3 cellular contexts compared by ENCODE assay signal in the genomic region with DNA sequence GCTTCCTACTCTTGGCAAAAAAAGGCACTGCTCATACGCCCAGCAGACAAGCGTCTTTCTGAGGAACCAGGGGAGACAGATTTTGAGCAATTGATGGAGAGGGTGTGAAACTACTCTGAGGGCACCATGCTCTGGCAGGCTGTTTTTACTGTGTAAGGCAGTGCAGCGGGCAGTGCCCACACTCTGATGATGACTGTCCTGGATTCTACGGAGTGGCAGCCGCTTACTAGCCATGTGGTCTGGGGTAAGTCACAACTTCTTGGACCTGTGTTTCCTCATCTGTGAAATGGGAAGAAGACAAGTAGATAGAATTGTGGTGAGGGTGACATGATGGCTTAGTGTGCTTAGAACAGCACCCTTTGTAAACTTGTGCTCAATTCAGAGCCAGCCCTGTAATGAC.
TF ChIP-seq lines count a peak whose summit lies in the region.

No MANE protein-coding gene starts in this region.

TF ChIP-seq in liver, 16 proteins besides CTCF, POLR2A, EP300 and RAD21:
- TF ChIP-seq RXRA (IDR thresholded peaks at IDR 0.05), result no peak
- TF ChIP-seq EGR1 (IDR thresholded peaks at IDR 0.05; ENCODE audit: low read depth in 2 of 2), result no peak
- no peak for TF ChIP-seq FOXA1 (IDR thresholded peaks at IDR 0.05)
- TF ChIP-seq GABPA (IDR thresholded peaks at IDR 0.05 in 1 of 2, conservative IDR thresholded peaks at IDR 0.05 in 1 of 2), result no peak
- TF ChIP-seq JUND (IDR thresholded peaks at IDR 0.05), result no peak
- TF ChIP-seq, protein P1, sequence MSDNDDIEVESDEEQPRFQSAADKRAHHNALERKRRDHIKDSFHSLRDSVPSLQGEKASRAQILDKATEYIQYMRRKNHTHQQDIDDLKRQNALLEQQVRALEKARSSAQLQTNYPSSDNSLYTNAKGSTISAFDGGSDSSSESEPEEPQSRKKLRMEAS (IDR thresholded peaks at IDR 0.05), result no peak
- no peak for TF ChIP-seq TAF1 (conservative IDR thresholded peaks at IDR 0.05)
- TF ChIP-seq, protein P2, sequence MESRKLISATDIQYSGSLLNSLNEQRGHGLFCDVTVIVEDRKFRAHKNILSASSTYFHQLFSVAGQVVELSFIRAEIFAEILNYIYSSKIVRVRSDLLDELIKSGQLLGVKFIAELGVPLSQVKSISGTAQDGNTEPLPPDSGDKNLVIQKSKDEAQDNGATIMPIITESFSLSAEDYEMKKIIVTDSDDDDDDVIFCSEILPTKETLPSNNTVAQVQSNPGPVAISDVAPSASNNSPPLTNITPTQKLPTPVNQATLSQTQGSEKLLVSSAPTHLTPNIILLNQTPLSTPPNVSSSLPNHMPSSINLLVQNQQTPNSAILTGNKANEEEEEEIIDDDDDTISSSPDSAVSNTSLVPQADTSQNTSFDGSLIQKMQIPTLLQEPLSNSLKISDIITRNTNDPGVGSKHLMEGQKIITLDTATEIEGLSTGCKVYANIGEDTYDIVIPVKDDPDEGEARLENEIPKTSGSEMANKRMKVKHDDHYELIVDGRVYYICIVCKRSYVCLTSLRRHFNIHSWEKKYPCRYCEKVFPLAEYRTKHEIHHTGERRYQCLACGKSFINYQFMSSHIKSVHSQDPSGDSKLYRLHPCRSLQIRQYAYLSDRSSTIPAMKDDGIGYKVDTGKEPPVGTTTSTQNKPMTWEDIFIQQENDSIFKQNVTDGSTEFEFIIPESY (IDR thresholded peaks at IDR 0.05), result no peak
- TF ChIP-seq NR2F2 (IDR thresholded peaks at IDR 0.05), result no peak
- TF ChIP-seq, protein P3, sequence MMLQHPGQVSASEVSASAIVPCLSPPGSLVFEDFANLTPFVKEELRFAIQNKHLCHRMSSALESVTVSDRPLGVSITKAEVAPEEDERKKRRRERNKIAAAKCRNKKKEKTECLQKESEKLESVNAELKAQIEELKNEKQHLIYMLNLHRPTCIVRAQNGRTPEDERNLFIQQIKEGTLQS (IDR thresholded peaks at IDR 0.05), result no peak
- TF ChIP-seq HNF4G (IDR thresholded peaks at IDR 0.05), result no peak
- no peak for TF ChIP-seq SP1 (IDR thresholded peaks at IDR 0.05)
- TF ChIP-seq, protein P4, sequence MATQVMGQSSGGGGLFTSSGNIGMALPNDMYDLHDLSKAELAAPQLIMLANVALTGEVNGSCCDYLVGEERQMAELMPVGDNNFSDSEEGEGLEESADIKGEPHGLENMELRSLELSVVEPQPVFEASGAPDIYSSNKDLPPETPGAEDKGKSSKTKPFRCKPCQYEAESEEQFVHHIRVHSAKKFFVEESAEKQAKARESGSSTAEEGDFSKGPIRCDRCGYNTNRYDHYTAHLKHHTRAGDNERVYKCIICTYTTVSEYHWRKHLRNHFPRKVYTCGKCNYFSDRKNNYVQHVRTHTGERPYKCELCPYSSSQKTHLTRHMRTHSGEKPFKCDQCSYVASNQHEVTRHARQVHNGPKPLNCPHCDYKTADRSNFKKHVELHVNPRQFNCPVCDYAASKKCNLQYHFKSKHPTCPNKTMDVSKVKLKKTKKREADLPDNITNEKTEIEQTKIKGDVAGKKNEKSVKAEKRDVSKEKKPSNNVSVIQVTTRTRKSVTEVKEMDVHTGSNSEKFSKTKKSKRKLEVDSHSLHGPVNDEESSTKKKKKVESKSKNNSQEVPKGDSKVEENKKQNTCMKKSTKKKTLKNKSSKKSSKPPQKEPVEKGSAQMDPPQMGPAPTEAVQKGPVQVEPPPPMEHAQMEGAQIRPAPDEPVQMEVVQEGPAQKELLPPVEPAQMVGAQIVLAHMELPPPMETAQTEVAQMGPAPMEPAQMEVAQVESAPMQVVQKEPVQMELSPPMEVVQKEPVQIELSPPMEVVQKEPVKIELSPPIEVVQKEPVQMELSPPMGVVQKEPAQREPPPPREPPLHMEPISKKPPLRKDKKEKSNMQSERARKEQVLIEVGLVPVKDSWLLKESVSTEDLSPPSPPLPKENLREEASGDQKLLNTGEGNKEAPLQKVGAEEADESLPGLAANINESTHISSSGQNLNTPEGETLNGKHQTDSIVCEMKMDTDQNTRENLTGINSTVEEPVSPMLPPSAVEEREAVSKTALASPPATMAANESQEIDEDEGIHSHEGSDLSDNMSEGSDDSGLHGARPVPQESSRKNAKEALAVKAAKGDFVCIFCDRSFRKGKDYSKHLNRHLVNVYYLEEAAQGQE (IDR thresholded peaks at IDR 0.05), result no peak
- no peak for TF ChIP-seq YY1 (IDR thresholded peaks at IDR 0.05)
- TF ChIP-seq FOXA2 (IDR thresholded peaks at IDR 0.05), result no peak
- TF ChIP-seq HNF4A (conservative IDR thresholded peaks at IDR 0.05), result no peak

TF ChIP-seq in HepG2, 621 proteins besides CTCF, POLR2A, EP300 and RAD21 (continues in another document):
- TF ChIP-seq, protein P5, sequence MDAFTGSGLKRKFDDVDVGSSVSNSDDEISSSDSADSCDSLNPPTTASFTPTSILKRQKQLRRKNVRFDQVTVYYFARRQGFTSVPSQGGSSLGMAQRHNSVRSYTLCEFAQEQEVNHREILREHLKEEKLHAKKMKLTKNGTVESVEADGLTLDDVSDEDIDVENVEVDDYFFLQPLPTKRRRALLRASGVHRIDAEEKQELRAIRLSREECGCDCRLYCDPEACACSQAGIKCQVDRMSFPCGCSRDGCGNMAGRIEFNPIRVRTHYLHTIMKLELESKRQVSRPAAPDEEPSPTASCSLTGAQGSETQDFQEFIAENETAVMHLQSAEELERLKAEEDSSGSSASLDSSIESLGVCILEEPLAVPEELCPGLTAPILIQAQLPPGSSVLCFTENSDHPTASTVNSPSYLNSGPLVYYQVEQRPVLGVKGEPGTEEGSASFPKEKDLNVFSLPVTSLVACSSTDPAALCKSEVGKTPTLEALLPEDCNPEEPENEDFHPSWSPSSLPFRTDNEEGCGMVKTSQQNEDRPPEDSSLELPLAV (CRISPR knock-in tag; conservative IDR thresholded peaks at IDR 0.05; ENCODE audit: low read depth), result no peak
- TF ChIP-seq, protein P6, sequence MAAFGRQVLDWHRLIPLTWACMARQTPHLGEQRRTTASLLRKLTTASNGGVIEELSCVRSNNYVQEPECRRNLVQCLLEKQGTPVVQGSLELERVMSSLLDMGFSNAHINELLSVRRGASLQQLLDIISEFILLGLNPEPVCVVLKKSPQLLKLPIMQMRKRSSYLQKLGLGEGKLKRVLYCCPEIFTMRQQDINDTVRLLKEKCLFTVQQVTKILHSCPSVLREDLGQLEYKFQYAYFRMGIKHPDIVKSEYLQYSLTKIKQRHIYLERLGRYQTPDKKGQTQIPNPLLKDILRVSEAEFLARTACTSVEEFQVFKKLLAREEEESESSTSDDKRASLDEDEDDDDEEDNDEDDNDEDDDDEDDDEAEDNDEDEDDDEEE (CRISPR knock-in tag; IDR thresholded peaks at IDR 0.05), result no peak
- TF ChIP-seq ZBTB21 (CRISPR knock-in tag; IDR thresholded peaks at IDR 0.05) (no peak), YY1 (IDR thresholded peaks at IDR 0.05; ENCODE audit: insufficient read depth, insufficient replicate concordance, low read depth, low read length) (no peak), ZNF556 (CRISPR knock-in tag; IDR thresholded peaks at IDR 0.05; ENCODE audit: borderline replicate concordance) (no peak), NFKBIZ (CRISPR knock-in tag; IDR thresholded peaks at IDR 0.05) (no peak), SIN3B (IDR thresholded peaks at IDR 0.05; ENCODE audit: low read length) (no peak), SIX4 (CRISPR knock-in tag; IDR thresholded peaks at IDR 0.05) (no peak)
- TF ChIP-seq, protein P7, sequence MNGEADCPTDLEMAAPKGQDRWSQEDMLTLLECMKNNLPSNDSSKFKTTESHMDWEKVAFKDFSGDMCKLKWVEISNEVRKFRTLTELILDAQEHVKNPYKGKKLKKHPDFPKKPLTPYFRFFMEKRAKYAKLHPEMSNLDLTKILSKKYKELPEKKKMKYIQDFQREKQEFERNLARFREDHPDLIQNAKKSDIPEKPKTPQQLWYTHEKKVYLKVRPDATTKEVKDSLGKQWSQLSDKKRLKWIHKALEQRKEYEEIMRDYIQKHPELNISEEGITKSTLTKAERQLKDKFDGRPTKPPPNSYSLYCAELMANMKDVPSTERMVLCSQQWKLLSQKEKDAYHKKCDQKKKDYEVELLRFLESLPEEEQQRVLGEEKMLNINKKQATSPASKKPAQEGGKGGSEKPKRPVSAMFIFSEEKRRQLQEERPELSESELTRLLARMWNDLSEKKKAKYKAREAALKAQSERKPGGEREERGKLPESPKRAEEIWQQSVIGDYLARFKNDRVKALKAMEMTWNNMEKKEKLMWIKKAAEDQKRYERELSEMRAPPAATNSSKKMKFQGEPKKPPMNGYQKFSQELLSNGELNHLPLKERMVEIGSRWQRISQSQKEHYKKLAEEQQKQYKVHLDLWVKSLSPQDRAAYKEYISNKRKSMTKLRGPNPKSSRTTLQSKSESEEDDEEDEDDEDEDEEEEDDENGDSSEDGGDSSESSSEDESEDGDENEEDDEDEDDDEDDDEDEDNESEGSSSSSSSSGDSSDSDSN (CRISPR knock-in tag; IDR thresholded peaks at IDR 0.05), result no peak
- TF ChIP-seq, protein P8, sequence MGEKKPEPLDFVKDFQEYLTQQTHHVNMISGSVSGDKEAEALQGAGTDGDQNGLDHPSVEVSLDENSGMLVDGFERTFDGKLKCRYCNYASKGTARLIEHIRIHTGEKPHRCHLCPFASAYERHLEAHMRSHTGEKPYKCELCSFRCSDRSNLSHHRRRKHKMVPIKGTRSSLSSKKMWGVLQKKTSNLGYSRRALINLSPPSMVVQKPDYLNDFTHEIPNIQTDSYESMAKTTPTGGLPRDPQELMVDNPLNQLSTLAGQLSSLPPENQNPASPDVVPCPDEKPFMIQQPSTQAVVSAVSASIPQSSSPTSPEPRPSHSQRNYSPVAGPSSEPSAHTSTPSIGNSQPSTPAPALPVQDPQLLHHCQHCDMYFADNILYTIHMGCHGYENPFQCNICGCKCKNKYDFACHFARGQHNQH (CRISPR knock-in tag; IDR thresholded peaks at IDR 0.05), result no peak

TF ChIP-seq in endothelial cell of umbilical vein, 7 proteins besides CTCF, POLR2A, EP300 and RAD21:
- no peak for TF ChIP-seq GATA2 (IDR thresholded peaks at IDR 0.05; ENCODE audit: insufficient read depth, insufficient read length, low read depth, low read length)
- no peak for TF ChIP-seq FOS (IDR thresholded peaks at IDR 0.05; ENCODE audit: borderline replicate concordance, insufficient read depth, low read length)
- TF ChIP-seq POLR2AphosphoS5 (IDR thresholded peaks at IDR 0.05; ENCODE audit: insufficient read depth, low read depth, low read length), result no peak
- TF ChIP-seq, protein P1 (IDR thresholded peaks at IDR 0.05; ENCODE audit: insufficient read depth, insufficient read length), result no peak
- no peak for TF ChIP-seq EZH2 (IDR thresholded peaks at IDR 0.05; ENCODE audit: borderline replicate concordance, low read depth, low read length, severe bottlenecking)
- TF ChIP-seq JUN (IDR thresholded peaks at IDR 0.05; ENCODE audit: borderline replicate concordance, insufficient read depth, insufficient read length, low read depth), result no peak
- TF ChIP-seq MYC (IDR thresholded peaks at IDR 0.05; ENCODE audit: low read depth, low read length), result no peak
